In the genomic region with DNA sequence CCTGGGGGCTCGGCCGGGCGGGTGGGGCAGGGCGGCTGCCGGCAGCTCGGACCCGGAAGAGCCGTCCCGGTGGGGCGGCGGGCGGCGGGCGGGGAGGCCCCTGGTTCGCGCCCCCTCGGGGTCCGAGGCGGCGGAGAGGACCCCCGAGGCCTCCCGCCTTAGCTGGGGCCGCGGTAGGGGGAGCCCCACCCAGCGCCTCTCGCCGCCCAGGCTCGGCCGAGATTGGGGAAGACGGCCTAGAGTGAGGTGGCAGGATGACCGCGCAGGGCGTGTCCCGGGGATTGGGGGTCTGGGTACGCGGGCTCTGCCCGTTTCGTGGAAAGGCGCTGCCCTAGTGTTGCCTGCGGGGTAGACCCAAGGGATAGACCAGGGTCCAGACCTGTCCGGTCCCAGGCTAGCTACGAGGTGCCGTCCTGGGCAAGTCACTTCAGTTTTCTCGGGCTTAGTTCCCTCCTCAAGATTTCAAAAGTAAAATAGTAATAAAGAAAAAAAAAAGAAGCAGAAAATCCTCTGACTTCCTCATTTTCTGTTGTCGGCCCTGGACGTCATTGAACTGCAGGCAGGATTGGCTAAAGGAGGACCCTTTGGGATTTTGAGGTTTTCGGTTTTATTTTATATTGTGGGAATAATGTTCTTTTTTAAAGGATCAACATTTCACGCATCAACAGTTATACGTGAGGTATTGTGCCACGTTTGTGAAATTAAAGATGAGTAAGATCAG, we compare ENCODE assay signal across 8 cellular contexts. TPM values are rescaled to one million over a fixed set of nuclear protein-coding genes. Genes with fewer than 3 reads are reported as not detected.
DNase-seq lines count a peak whose midpoint lies in the region; ATAC-seq and TF ChIP-seq lines count a peak whose summit lies in the region.

No MANE protein-coding gene starts in this region.

- H3K9me3 ChIP-seq in esophagus muscularis mucosa = no peaks in the 10 kb centered on the region

- WGBS in esophagus muscularis mucosa = under 1% methylated on average over 14 of the region's 50 CpGs

- peaks cover 8 to 21% (median 16%) of the 10 kb centered on the region in 4 donors for H3K36me3 ChIP-seq in esophagus muscularis mucosa

- peaks cover 47 to 60% (median 58%) of the 10 kb centered on the region in 3 donors for H3K4me1 Mint-ChIP-seq in naive B cell
- H3K4me1 Mint-ChIP-seq in stimulated activated naive CD8-positive, alpha-beta T cell treated with anti-CD3 and anti-CD28 coated beads, Interleukin-15, amount 100 ng/mL, for 72 hours = peaks cover 49% of the 10 kb centered on the region

- H3K27ac ChIP-seq in esophagus muscularis mucosa (replicated peaks in 1 of 4) = peak overlapping the region; percentile 98 to 100 (median 100)

- H3K9me3 Mint-ChIP-seq in naive B cell = no peaks in the 10 kb centered on the region
- H3K9me3 Mint-ChIP-seq in stimulated activated naive CD8-positive, alpha-beta T cell treated with anti-CD3 and anti-CD28 coated beads, Interleukin-15, amount 100 ng/mL, for 72 hours = no peaks in the 10 kb centered on the region

- H3K4me1 ChIP-seq in esophagus muscularis mucosa = peaks cover 43 to 51% (median 51%) of the 10 kb centered on the region in 4 donors

- peaks cover 28 to 35% of the 10 kb centered on the region in 2 donors for H3K36me3 Mint-ChIP-seq in naive B cell

- no peak for TF ChIP-seq POLR2A in esophagus muscularis mucosa (IDR thresholded peaks at IDR 0.05; ENCODE audit: low read depth)

- ATAC-seq in HG03025 (IDR thresholded peaks at IDR 0.05; ENCODE audit: low FRiP score, unreplicated experiment) (peak; percentile 39), naive B cell (ENCODE audit: low read depth in 2 of 2) (peak; percentile 52 to 55)
- ATAC-seq in stimulated activated naive CD8-positive, alpha-beta T cell treated with anti-CD3 and anti-CD28 coated beads, Interleukin-15, amount 100 ng/mL, for 72 hours = peak; percentile 66

- peak overlapping the region; percentile 89 to 100 (median 99) for H3K27ac Mint-ChIP-seq in naive B cell
- peak overlapping the region; percentile 94 to 99 for H3K27ac Mint-ChIP-seq in stimulated activated naive CD8-positive, alpha-beta T cell treated with anti-CD3 and anti-CD28 coated beads, Interleukin-15, amount 100 ng/mL, for 72 hours

- H3K4me3 Mint-ChIP-seq in naive B cell = peak overlapping the region; percentile 87 to 98 (median 94)
- H3K4me3 Mint-ChIP-seq in stimulated activated naive CD8-positive, alpha-beta T cell treated with anti-CD3 and anti-CD28 coated beads, Interleukin-15, amount 100 ng/mL, for 72 hours = peak overlapping the region; percentile 95 to 98

- H3K27me3 ChIP-seq in esophagus muscularis mucosa = peaks cover 0 to 3% (median 0%) of the 10 kb centered on the region in 4 donors

- no peak for TF ChIP-seq EP300 in esophagus muscularis mucosa (IDR thresholded peaks at IDR 0.05)

- H3K27me3 Mint-ChIP-seq in naive B cell = no peaks in the 10 kb centered on the region
- no peaks in the 10 kb centered on the region for H3K27me3 Mint-ChIP-seq in stimulated activated naive CD8-positive, alpha-beta T cell treated with anti-CD3 and anti-CD28 coated beads, Interleukin-15, amount 100 ng/mL, for 72 hours

- peak overlapping the region; percentile 95 to 100 (median 98) for H3K4me3 ChIP-seq in esophagus muscularis mucosa

- no peak for TF ChIP-seq CTCF in esophagus muscularis mucosa (IDR thresholded peaks at IDR 0.05)

- intact Hi-C loops in esophagus muscularis mucosa (cut with DNase I) = no loop called here

- DNase-seq in NCI-H345 (lab: John Stamatoyannopoulos, UW) (peak; percentile 11), NCI-H345 treated with DMSO at 0.1 percent for 48 hours (lab: John Stamatoyannopoulos, UW; ENCODE audit: unreplicated experiment) (no peak), NOMO-1 treated with DMSO at 0.1 percent for 48 hours (lab: John Stamatoyannopoulos, UW; ENCODE audit: unreplicated experiment) (peak; percentile 73), activated T-cell treated with anti-CD3 and anti-CD28 coated beads for 4 hours (peak; percentile 17), esophagus muscularis mucosa (ENCODE audit: extremely low spot score) (peak; percentile 93), naive B cell (peak; percentile 79)
- peak; percentile 54 to 69 for DNase-seq in stimulated activated naive CD8-positive, alpha-beta T cell treated with anti-CD3 and anti-CD28 coated beads, Interleukin-15, amount 100 ng/mL, for 72 hours

RNA-seq across cellular contexts. Expression of a gene that starts 0.6 kb away (rescaled TPM):
- 100 to 1,000 TPM; 212 to 293 (median 251) TPM for total RNA-seq in esophagus muscularis mucosa
- polyA plus RNA-seq in naive B cell (ENCODE audit: low read depth in 6 of 6) = 100 to 1,000 TPM in 5 of 6 donors, 10 to 100 TPM in 1; 96.5 to 182 (median 158) TPM

RNA-seq across cellular contexts. Expression of a gene that starts 36.5 kb away (rescaled TPM):
- 1 to 10 TPM; 1.5 to 2.3 (median 1.7) TPM for total RNA-seq in esophagus muscularis mucosa
- under 1 TPM in 3 of 6 donors, not detected in 3; 0.38 to 0.83 (median 0.40) TPM for polyA plus RNA-seq in naive B cell (ENCODE audit: low read depth in 6 of 6)
